Comparison of ENCODE assay signal across 8 cellular contexts in the genomic region with DNA sequence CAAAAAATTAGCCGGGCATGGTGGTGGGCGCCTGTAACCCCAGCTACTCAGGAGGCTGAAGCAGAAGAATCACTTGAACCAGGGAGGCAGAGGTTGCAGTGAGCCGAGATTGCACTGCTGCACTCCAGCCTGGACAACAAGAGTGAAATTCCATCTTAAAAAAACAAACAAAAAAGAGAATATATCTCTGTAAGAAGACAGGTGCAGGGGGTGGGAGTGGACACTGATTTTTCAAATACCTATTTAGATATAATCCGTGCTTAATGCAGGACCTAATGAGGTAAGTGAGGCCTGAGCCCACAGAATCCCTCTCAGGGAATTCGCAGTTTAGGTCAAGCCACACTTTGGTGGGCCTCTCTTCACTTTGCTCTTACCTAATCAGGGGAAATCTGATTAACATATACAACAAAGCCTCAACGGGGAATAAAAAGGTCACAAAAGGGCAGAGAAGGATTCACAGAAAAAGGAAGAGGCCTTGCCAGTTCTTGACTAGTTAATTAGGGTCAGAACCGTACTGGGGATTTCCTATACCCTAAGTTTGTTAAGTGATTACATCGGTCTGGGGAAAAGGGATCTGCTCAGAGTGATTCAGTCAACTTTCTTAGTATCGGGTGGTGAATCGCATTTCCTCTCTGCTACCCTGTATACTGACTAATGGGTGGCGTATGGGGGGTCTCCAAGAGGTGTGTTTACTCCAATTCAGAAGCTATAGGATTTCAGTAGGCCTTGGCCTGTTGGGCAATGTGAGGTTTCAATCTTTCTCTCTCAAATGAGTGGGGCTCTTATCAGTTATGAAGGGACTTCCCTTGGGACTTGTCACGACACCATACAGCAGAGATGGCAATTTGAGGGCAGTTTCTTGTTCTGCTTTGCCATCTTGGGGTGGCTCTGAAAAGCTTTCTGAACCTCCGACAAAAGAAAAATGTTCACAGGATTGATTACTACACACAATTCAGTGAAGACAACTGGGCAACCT. TPM values are rescaled to one million over a fixed set of nuclear protein-coding genes. Genes with fewer than 3 reads are reported as not detected.
A peak's percentile ranks its signal among the peaks of the same experiment; 100 is the strongest.
DNase-seq lines count a peak whose midpoint lies in the region; ATAC-seq, FAIRE-seq and TF ChIP-seq lines count a peak whose summit lies in the region.

No MANE protein-coding gene starts in this region.

- no peaks in the 10 kb centered on the region for H4K20me1 ChIP-seq in keratinocyte (ENCODE audit: control insufficient read depth, extremely low read depth, insufficient read depth, low read length)

- H3K4me3 ChIP-seq in keratinocyte (ENCODE audit: control insufficient read depth in 2 of 3, extremely low read depth in 1 of 3, insufficient read depth in 2 of 3, low read depth in 1 of 3, low read length in 3 of 3) = peak overlapping the region; percentile 83 to 90 (median 84)

- H3K9ac ChIP-seq in keratinocyte (ENCODE audit: control insufficient read depth, extremely low read depth, insufficient read depth, low read length) = peak overlapping the region; percentile 87

- no peak for TF ChIP-seq CTCF in RWPE1 (conservative IDR thresholded peaks at IDR 0.05; ENCODE audit: low read depth)
- TF ChIP-seq CTCF in keratinocyte (optimal IDR thresholded peaks at IDR 0.05 in 1 of 3, IDR thresholded peaks at IDR 0.05 in 1 of 3, conservative IDR thresholded peaks at IDR 0.05 in 1 of 3; ENCODE audit: extremely low read depth in 1 of 3, insufficient read depth in 2 of 3, low read length in 3 of 3) = no peak

- peak overlapping the region; percentile 35 for H2AFZ ChIP-seq in keratinocyte (ENCODE audit: control insufficient read depth, low read length)

- H3K9me1 ChIP-seq in keratinocyte (ENCODE audit: control insufficient read depth, extremely low read depth, insufficient read depth, low read length) = no peaks in the 10 kb centered on the region

- H3K9me3 ChIP-seq in keratinocyte (ENCODE audit: control insufficient read depth, low read depth, low read length) = no peaks in the 10 kb centered on the region

- H3K27ac ChIP-seq in RWPE1 (peak overlapping the region; percentile 46), keratinocyte (ENCODE audit: control insufficient read depth, insufficient read depth, low read length) (peak overlapping the region; percentile 92)

- peaks cover 16% of the 10 kb centered on the region for H3K4me1 ChIP-seq in keratinocyte (ENCODE audit: control insufficient read depth, extremely low read depth, insufficient read depth, low read length)

- peaks cover 0 to 5% of the 10 kb centered on the region in 2 experiments for H3K36me3 ChIP-seq in keratinocyte (ENCODE audit: control insufficient read depth in 2 of 2, extremely low read depth in 1 of 2, insufficient read depth in 2 of 2, low read length in 2 of 2)

- H3K79me2 ChIP-seq in keratinocyte (ENCODE audit: control insufficient read depth, insufficient read depth, low read length) = peaks cover 39% of the 10 kb centered on the region

- peak; percentile 13 for FAIRE-seq in keratinocyte (lab: Jason Lieb, UNC)

- no peaks in the 10 kb centered on the region for H3K27me3 ChIP-seq in keratinocyte (ENCODE audit: control insufficient read depth, extremely low read depth, insufficient read depth, low read length)

- POLR2A ChIA-PET in RWPE1 (lab: Yijun Ruan, JAX; ENCODE audit: low non-redundant PET) = no interaction called here

- ATAC-seq in GM18861 (IDR thresholded peaks at IDR 0.05; ENCODE audit: unreplicated experiment) = peak; percentile 39
- peak; percentile 42 for ATAC-seq in HG03066 (IDR thresholded peaks at IDR 0.05; ENCODE audit: low read depth, unreplicated experiment)

- CTCF ChIA-PET in RWPE1 (lab: Yijun Ruan, JAX) = interaction anchor here (0.7 to 0.8 kb wide), 2 partner anchors 20 to 49 kb away, joined by 3 read pairs; no protein-coding TSS in a partner anchor

- peak overlapping the region; percentile 97 for H3K4me2 ChIP-seq in keratinocyte (ENCODE audit: control insufficient read depth, extremely low read depth, insufficient read depth, low read depth, low read length)

- dilution Hi-C loops in keratinocyte (cut with MboI; ENCODE audit: extremely low pct_ligation_motif_present, low sequenced_read_pairs) = no loop called here

- peak; percentile 23 for DNase-seq in RWPE1 (ENCODE audit: low spot score)
- DNase-seq in activated effector memory CD4-positive, alpha-beta T cell treated with anti-CD3 and anti-CD28 coated beads, Interleukin-2, amount 50 U/mL, for 16 hours = peak; percentile 81
- no peak for DNase-seq in keratinocyte (ENCODE audit: low read depth, low spot score)
- peak; percentile 32 to 40 for DNase-seq in stimulated activated CD8-positive, alpha-beta memory T cell treated with anti-CD3 and anti-CD28 coated beads, Interleukin-2, amount 100 ng/mL, for 48 hours (ENCODE audit: low read depth in 2 of 2)
- no peak for DNase-seq in cerebellum (ENCODE audit: low spot score)
- no peak for DNase-seq in NCI-H345 (lab: John Stamatoyannopoulos, UW)

RNA-seq across cellular contexts. Expression of gene NFAT5, which starts 1.9 kb away (rescaled TPM):
- polyA plus RNA-seq in keratinocyte = 21.2 to 24.9 TPM (median 23.1 TPM) in 3 replicates
- polyA plus RNA-seq in keratinocyte (2011; ENCODE audit: low read depth) = 41.5 TPM
- 4.4 and 9.4 TPM in 2 replicates for polyA plus RNA-seq in keratinocyte (2011; cell fraction: cytosol; rRNA removed)
- 56.9 and 59.9 TPM in 2 replicates for polyA plus RNA-seq in keratinocyte (2011; cell fraction: nucleus; rRNA removed)
- 6.6 and 16.2 TPM in 2 replicates for polyA plus RNA-seq in keratinocyte (2012; ENCODE audit: low replicate concordance)
- polyA minus RNA-seq in keratinocyte = 24.4 to 109 TPM (median 49.1 TPM) in 3 replicates
- polyA minus RNA-seq in keratinocyte (2011; cell fraction: cytosol; rRNA and poly(A)+ RNA removed) = 14.4 TPM
- polyA minus RNA-seq in keratinocyte (2011; cell fraction: nucleus; rRNA and poly(A)+ RNA removed) = 67.6 and 136 TPM in 2 replicates
- 46.7 TPM for total RNA-seq in cerebellum

Comparison
In these comparisons a context has a peak if more than half of its experiments do, and no peak if none do; other contexts are left out.
1. DNase-seq: peak in RWPE1 (single experiment), activated effector memory CD4-positive, alpha-beta T cell treated with anti-CD3 and anti-CD28 coated beads, Interleukin-2, amount 50 U/mL, for 16 hours (single experiment) and stimulated activated CD8-positive, alpha-beta memory T cell treated with anti-CD3 and anti-CD28 coated beads, Interleukin-2, amount 100 ng/mL, for 48 hours (2 of 2); none in keratinocyte (single experiment), cerebellum (single experiment) and NCI-H345 (single experiment).